8 cellular contexts compared by ENCODE assay signal in the genomic region with DNA sequence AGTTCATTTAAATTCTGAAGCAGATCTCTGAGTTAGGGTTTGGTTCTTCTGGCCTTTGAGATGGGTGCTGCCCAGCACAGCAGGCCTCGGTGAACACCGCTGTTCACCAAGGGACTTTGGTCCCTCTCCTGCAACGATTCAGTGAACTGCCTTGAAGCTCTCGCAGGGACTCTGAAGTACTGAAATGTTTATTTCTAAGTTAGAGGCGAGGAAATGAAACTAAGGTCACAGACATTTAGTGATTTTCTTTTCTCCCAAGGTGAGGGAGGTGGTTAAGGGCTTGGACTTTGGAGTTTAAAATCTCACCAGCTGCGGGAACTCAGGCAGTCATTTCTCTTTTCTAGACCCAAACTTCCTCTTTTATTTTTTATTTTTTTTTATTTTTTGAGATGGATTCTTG. TPM values are rescaled to one million over a fixed set of nuclear protein-coding genes. Genes with fewer than 3 reads are reported as not detected.
A peak's percentile ranks its signal among the peaks of the same experiment; 100 is the strongest.
DNase-seq lines count a peak whose midpoint lies in the region; ATAC-seq and TF ChIP-seq lines count a peak whose summit lies in the region.

No MANE protein-coding gene starts in this region.

- H3K27ac ChIP-seq in right atrium auricular region = no peak overlapping the region

- peak overlapping the region in 7 of 8 donors; percentile 31 to 82 (median 64) for H3K4me3 Mint-ChIP-seq in naive B cell

- H3K4me1 Mint-ChIP-seq in naive B cell = peaks cover 15 to 37% (median 27%) of the 10 kb centered on the region in 3 donors

- no peak overlapping the region for H3K4me3 ChIP-seq in right atrium auricular region

- no peaks in the 10 kb centered on the region for H3K9me3 ChIP-seq in right atrium auricular region

- no peaks in the 10 kb centered on the region for H3K27me3 ChIP-seq in right atrium auricular region

- no peaks in the 10 kb centered on the region for H3K27me3 Mint-ChIP-seq in naive B cell

- H3K36me3 Mint-ChIP-seq in naive B cell = peaks cover 15 to 21% of the 10 kb centered on the region in 2 donors

- DNase-seq in naive B cell (peak; percentile 35), kidney tubule cell (ENCODE audit: low spot score) (no peak), right atrium auricular region (ENCODE audit: low spot score) (no peak)
- DNase-seq in stimulated activated CD4-positive, alpha-beta T cell treated with anti-CD3 and anti-CD28 coated beads, Interleukin-2, amount 100 ng/mL, for 24 hours = no peak
- no peak for DNase-seq in stimulated activated CD4-positive, alpha-beta T cell treated with anti-CD3 and anti-CD28 coated beads, Interleukin-4, amount 100 ng/mL, for 1 hour

- peak overlapping the region in 4 of 6 donors; percentile 73 to 95 (median 80) for H3K27ac Mint-ChIP-seq in naive B cell

- H3K4me1 ChIP-seq in right atrium auricular region = peaks cover 0 to 38% of the 10 kb centered on the region in 2 donors

- H3K36me3 ChIP-seq in right atrium auricular region = no peaks in the 10 kb centered on the region

- TF ChIP-seq CTCF in right atrium auricular region (IDR thresholded peaks at IDR 0.05) = no peak

- peaks cover 0 to 8% (median 3%) of the 10 kb centered on the region in 7 donors for H3K9me3 Mint-ChIP-seq in naive B cell

- peak; percentile 90 for ATAC-seq in GM18909 (IDR thresholded peaks at IDR 0.05; ENCODE audit: poor library complexity, unreplicated experiment)
- peak; percentile 84 for ATAC-seq in HG02588 (IDR thresholded peaks at IDR 0.05; ENCODE audit: unreplicated experiment)
- ATAC-seq in HG03558 (IDR thresholded peaks at IDR 0.05; ENCODE audit: extremely low read depth, unreplicated experiment) = peak; percentile 84
- peak; percentile 72 to 77 for ATAC-seq in naive B cell (ENCODE audit: low read depth in 2 of 2)

RNA-seq across cellular contexts. Expression of a gene that starts 26.2 kb away (rescaled TPM):
- 1 to 10 TPM in 5 of 6 donors, under 1 TPM in 1; 0.94 to 3.4 (median 2.6) TPM for polyA plus RNA-seq in naive B cell (ENCODE audit: low read depth in 6 of 6)
- total RNA-seq in right atrium auricular region = 1 to 10 TPM; 6.0 to 6.4 TPM
